ENCODE assay signal across 8 cellular contexts in the genomic region with DNA sequence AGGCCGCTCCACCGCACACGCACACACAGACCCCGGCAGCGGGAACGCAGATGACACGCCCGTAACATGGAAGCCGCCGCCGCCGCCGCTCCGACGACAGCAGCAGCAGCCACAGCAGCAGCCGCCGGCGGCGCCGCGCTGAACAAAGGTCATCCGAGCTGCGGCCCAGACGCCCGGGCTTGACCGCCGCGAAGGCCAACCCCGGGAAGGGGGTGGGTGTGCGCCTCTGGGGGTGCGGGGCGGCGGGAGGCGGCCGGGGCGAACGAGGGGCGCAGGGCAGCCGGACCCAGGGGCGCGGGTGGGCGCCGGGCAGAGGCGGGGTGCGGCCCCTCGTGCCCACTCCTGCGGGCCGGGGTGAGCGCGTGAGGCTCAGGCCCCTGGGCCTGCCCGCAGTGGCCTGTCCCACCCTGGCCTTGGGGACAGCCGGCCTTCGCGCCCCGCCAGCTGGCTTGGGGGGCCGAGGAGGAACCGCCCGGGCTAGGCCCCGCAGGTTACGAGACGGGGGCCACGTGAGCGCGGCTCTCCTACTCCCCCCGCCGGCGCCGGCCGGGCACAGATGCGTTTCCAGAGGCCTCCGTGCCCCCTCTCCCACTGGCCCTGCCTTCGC. TPM values are rescaled to one million over a fixed set of nuclear protein-coding genes. Genes with fewer than 3 reads are reported as not detected.
DNase-seq lines count a peak whose midpoint lies in the region; ATAC-seq and TF ChIP-seq lines count a peak whose summit lies in the region.

No MANE protein-coding gene starts in this region.

- no peak for TF ChIP-seq CTCF in HFFc6 (IDR thresholded peaks at IDR 0.05)
- no peak for TF ChIP-seq CTCF in colonic mucosa (IDR thresholded peaks at IDR 0.05)
- no peak for TF ChIP-seq CTCF in right lobe of liver (IDR thresholded peaks at IDR 0.05)

- no peaks in the 10 kb centered on the region for H3K9me3 Mint-ChIP-seq in HFFc6
- no peaks in the 10 kb centered on the region for H3K9me3 Mint-ChIP-seq in stimulated activated effector memory CD8-positive, alpha-beta T cell treated with anti-CD3 and anti-CD28 coated beads, Interleukin-12 subunit alpha, Interleukin-12 subunit beta, amount 100 ng/mL, for 72 hours

- H3K27me3 Mint-ChIP-seq in HFFc6 (ENCODE audit: insufficient read depth) = no peaks in the 10 kb centered on the region

- ATAC-seq in right lobe of liver = peak; percentile 61 to 93 (median 80)
- ATAC-seq in stimulated activated effector memory CD8-positive, alpha-beta T cell treated with anti-CD3 and anti-CD28 coated beads, Interleukin-12 subunit alpha, Interleukin-12 subunit beta, amount 100 ng/mL, for 72 hours = peak; percentile 59

- peak overlapping the region; percentile 85 for H3K4me3 Mint-ChIP-seq in HFFc6
- peak overlapping the region; percentile 67 for H3K4me3 Mint-ChIP-seq in stimulated activated effector memory CD8-positive, alpha-beta T cell treated with anti-CD3 and anti-CD28 coated beads, Interleukin-12 subunit alpha, Interleukin-12 subunit beta, amount 100 ng/mL, for 72 hours

- H3K4me3 ChIP-seq in colonic mucosa (peak overlapping the region; percentile 23), right lobe of liver (peak overlapping the region; percentile 25 to 54 (median 25))

- peak overlapping the region; percentile 98 for H3K27ac Mint-ChIP-seq in HFFc6
- peak overlapping the region; percentile 93 for H3K27ac Mint-ChIP-seq in stimulated activated effector memory CD8-positive, alpha-beta T cell treated with anti-CD3 and anti-CD28 coated beads, Interleukin-12 subunit alpha, Interleukin-12 subunit beta, amount 100 ng/mL, for 72 hours

- H3K9ac ChIP-seq in colonic mucosa (ENCODE audit: low read depth in 2 of 2, low read length in 2 of 2) = peak overlapping the region in 1 of 2 donors; percentile 68

- H3K27me3 ChIP-seq in colonic mucosa (no peaks in the 10 kb centered on the region), right lobe of liver (no peaks in the 10 kb centered on the region)

- H3K4me1 ChIP-seq in colonic mucosa (no peaks in the 10 kb centered on the region), right lobe of liver (peaks cover 0 to 10% (median 0%) of the 10 kb centered on the region in 4 donors)

- H3K9me3 ChIP-seq in colonic mucosa = no peaks in the 10 kb centered on the region
- no peaks in the 10 kb centered on the region for H3K9me3 ChIP-seq in right lobe of liver

- peak; percentile 43 for DNase-seq in Daoy (ENCODE audit: low read depth)
- no peak for DNase-seq in HFFc6
- peak; percentile 16 for DNase-seq in T-helper 9 cell
- peak; percentile 65 for DNase-seq in colonic mucosa
- DNase-seq in right lobe of liver = peak; percentile 69 to 79 (median 73)
- peak in 1 of 2 donors; percentile 56 for DNase-seq in stimulated activated effector memory CD8-positive, alpha-beta T cell treated with anti-CD3 and anti-CD28 coated beads, Interleukin-12 subunit alpha, Interleukin-12 subunit beta, amount 100 ng/mL, for 72 hours (ENCODE audit: low spot score in 2 of 2)
- no peak for DNase-seq in OCI-M1 (lab: John Stamatoyannopoulos, UW)
- no peak for DNase-seq in pons (ENCODE audit: low spot score)

- peaks cover 91% of the 10 kb centered on the region for H3K4me1 Mint-ChIP-seq in HFFc6 (ENCODE audit: low read depth)
- H3K4me1 Mint-ChIP-seq in stimulated activated effector memory CD8-positive, alpha-beta T cell treated with anti-CD3 and anti-CD28 coated beads, Interleukin-12 subunit alpha, Interleukin-12 subunit beta, amount 100 ng/mL, for 72 hours = peaks cover 23% of the 10 kb centered on the region

- H3K36me3 Mint-ChIP-seq in HFFc6 (ENCODE audit: low read depth) = peaks cover 32% of the 10 kb centered on the region
- peaks cover 8% of the 10 kb centered on the region for H3K36me3 Mint-ChIP-seq in stimulated activated effector memory CD8-positive, alpha-beta T cell treated with anti-CD3 and anti-CD28 coated beads, Interleukin-12 subunit alpha, Interleukin-12 subunit beta, amount 100 ng/mL, for 72 hours

- TF ChIP-seq POLR2A in right lobe of liver (IDR thresholded peaks at IDR 0.05) = peak; percentile 17

- intact Hi-C loops in colonic mucosa (cut with DNase I) (no loop called here), right lobe of liver (cut with DNase I) (no loop called here)

- H3K27ac ChIP-seq in colonic mucosa (peak overlapping the region; percentile 83), right lobe of liver (peak overlapping the region; percentile 69 to 90 (median 87))

- H3K36me3 ChIP-seq in colonic mucosa (no peaks in the 10 kb centered on the region), right lobe of liver (no peaks in the 10 kb centered on the region)

- 35% methylated on average over 14 of the region's 72 CpGs for WGBS in right lobe of liver (ENCODE audit: insufficient coverage, low coverage, low lambda C conversion rate, missing lambda C conversion rate)

RNA-seq across cellular contexts. Expression of a gene that starts 1.0 kb away (rescaled TPM):
- total RNA-seq in Daoy (2014; rRNA removed; shearing (Covaris generic)) = 16.6 and 20.8 TPM in 2 replicates
- 10 to 100 TPM; 43.1 to 56.6 (median 50.1) TPM for total RNA-seq in HFFc6 (2021; fragmentation: NEBNext Ultra II Directional; extraction: Animal tissue kit (Norgen Biotek cat#: 25700))
- 10 to 100 TPM in 1 of 2 donors, 1 to 10 TPM in 1; 5.6 to 14.8 TPM for total RNA-seq in colonic mucosa
- total RNA-seq in right lobe of liver = 1 to 10 TPM; 2.0 to 6.4 (median 3.2) TPM

Comparison
In these comparisons a context has a peak if more than half of its experiments do, and no peak if none do; other contexts are left out.
1. DNase-seq: peak in Daoy (single experiment), T-helper 9 cell (single experiment), colonic mucosa (single experiment) and right lobe of liver (3 of 3); none in HFFc6 (single experiment), OCI-M1 (single experiment) and pons (single experiment).